Comparison of ENCODE assay signal across 19 cellular contexts in genomic region chr2:208638059-208638458, GRCh38.
DNase-seq lines count a peak whose midpoint lies in the region; ATAC-seq, FAIRE-seq and TF ChIP-seq lines count a peak whose summit lies in the region.
"Had no signal": no experiment of that assay in that cellular context is flagged by ENCODE, and none has a peak within 500 bp of the region (broad histone marks: within the 10 kb centered on the region; RNA-seq: fewer than 3 reads in every experiment).

No MANE protein-coding gene starts in this region.

- RAD21 ChIA-PET in GM12878 (lab: Charles Lee; ENCODE audit: unreplicated experiment) = no interaction called here

- H3K9me3 ChIP-seq in breast epithelium (no peaks in the 10 kb centered on the region), GM12878 (replicated peaks; ENCODE audit: control insufficient read depth, insufficient read depth, low read length) (no peaks in the 10 kb centered on the region), ovary (no peaks in the 10 kb centered on the region)
- H3K9me3 ChIP-seq: lower lobe of right lung, tibial nerve had no signal

- peak; percentile 18 for DNase-seq in MCF 10A (ENCODE audit: unreplicated experiment)
- no peak for DNase-seq in breast epithelium (ENCODE audit: low spot score in 2 of 2)
- no peak for DNase-seq in GM12878 (ENCODE audit: low read depth, low spot score)
- no peak for DNase-seq in NCI-H2081 treated with DMSO at 0.1 percent for 48 hours (lab: John Stamatoyannopoulos, UW)
- DNase-seq in foreskin melanocyte = no peak
- no peak for DNase-seq in ovary
- DNase-seq in KG1 (lab: John Stamatoyannopoulos, UW) = no peak
- DNase-seq: activated CD8-positive, alpha-beta T cell treated with anti-CD3 and anti-CD28 coated beads for 36 hours; activated gamma-delta T cell treated with Interleukin-2 at 50 U/mL for 16 hours; hippocampal formation; lower lobe of right lung; NCI-H1092 treated with DMSO at 0.1 percent for 48 hours; NCI-H510A treated with DMSO at 0.1 percent for 48 hours had no signal

- no peak for TF ChIP-seq POLR2A in breast epithelium (IDR thresholded peaks at IDR 0.05)
- TF ChIP-seq POLR2A in GM12878 (IDR thresholded peaks at IDR 0.05; ENCODE audit: low read depth, low read length) = no peak
- TF ChIP-seq POLR2A in ovary (IDR thresholded peaks at IDR 0.05) = no peak

- H3K36me3 ChIP-seq in breast epithelium = no peaks in the 10 kb centered on the region
- no peaks in the 10 kb centered on the region for H3K36me3 ChIP-seq in GM12878 (ENCODE audit: control insufficient read depth in 2 of 2, insufficient read depth in 2 of 2, low read length in 1 of 2)
- H3K36me3 ChIP-seq in ovary = no peaks in the 10 kb centered on the region
- H3K36me3 ChIP-seq: lower lobe of right lung, tibial nerve had no signal

- SMC1A ChIA-PET in GM12878 (lab: Charles Lee; ENCODE audit: uncharacterized antibody, unreplicated experiment) = interaction anchor here (1.1 kb wide), 1 partner anchor 11 kb away, joined by 3 read pairs; no protein-coding TSS in a partner anchor

- H3K27ac Mint-ChIP-seq in MCF 10A (ENCODE audit: low read depth, unreplicated experiment) = no peak overlapping the region
- H3K27ac Mint-ChIP-seq: activated CD8-positive, alpha-beta T cell treated with anti-CD3 and anti-CD28 coated beads for 36 hours; brain; T-helper 1 cell treated with Interleukin-12 subunit alpha and Interleukin-12 subunit beta and Interleukin-4 antibody, amounts not matched to agents 30 μg/mL and 1 μg/mL, for 36 hours had no signal

- ATAC-seq in HG02981 (IDR thresholded peaks at IDR 0.05; ENCODE audit: unreplicated experiment) = peak; percentile 75
- ATAC-seq in GM12878 = peak; percentile 50; the same call in 1 of the 3 replicates
- ATAC-seq: activated CD8-positive, alpha-beta T cell treated with anti-CD3 and anti-CD28 coated beads for 36 hours; lower lobe of right lung had no signal

- H3K4me1 Mint-ChIP-seq in MCF 10A (ENCODE audit: insufficient read depth, unreplicated experiment) = no peaks in the 10 kb centered on the region
- H3K4me1 Mint-ChIP-seq: brain had no signal

- in situ Hi-C loops in GM12878 (cut with MboI) = no loop called here

- TF ChIP-seq CTCF in MCF 10A (IDR thresholded peaks at IDR 0.05; ENCODE audit: unreplicated experiment) (no peak), breast epithelium (IDR thresholded peaks at IDR 0.05) (no peak), GM12878 (IDR thresholded peaks at IDR 0.05 in 2 of 3, conservative IDR thresholded peaks at IDR 0.05 in 1 of 3; ENCODE audit: control insufficient read depth in 2 of 3, extremely low read depth in 1 of 3, insufficient read depth in 1 of 3, low read depth in 3 of 3, low read length in 3 of 3) (no peak), ovary (IDR thresholded peaks at IDR 0.05) (no peak)

- H3K9ac ChIP-seq in GM12878 (ENCODE audit: control insufficient read depth, insufficient read depth, low read length) = no peak overlapping the region

- H3K27me3 Mint-ChIP-seq in MCF 10A (ENCODE audit: insufficient read depth, unreplicated experiment) = no peaks in the 10 kb centered on the region
- H3K27me3 Mint-ChIP-seq: activated CD8-positive, alpha-beta T cell treated with anti-CD3 and anti-CD28 coated beads for 36 hours; brain had no signal

- intact Hi-C loops in MCF 10A (cut with micrococcal nuclease) = no loop called here
- intact Hi-C loops in breast epithelium (cut with DNase I; ENCODE audit: low total_unique reads) = no loop called here
- intact Hi-C loops in GM12878 (cut with micrococcal nuclease; ENCODE audit: unreplicated experiment) = no loop called here
- intact Hi-C loops in ovary (cut with DNase I) = no loop called here

- no peaks in the 10 kb centered on the region for H4K20me1 ChIP-seq in GM12878 (ENCODE audit: control insufficient read depth, insufficient read depth)

- H3K4me3 ChIP-seq in breast epithelium (no peak overlapping the region), GM12878 (no peak overlapping the region), ovary (no peak overlapping the region)
- H3K4me3 ChIP-seq: lower lobe of right lung, tibial nerve had no signal

- no peak overlapping the region for H2AFZ ChIP-seq in GM12878 (ENCODE audit: control insufficient read depth, low read depth, low read length)

- no peaks in the 10 kb centered on the region for H3K79me2 ChIP-seq in GM12878 (ENCODE audit: control insufficient read depth, insufficient read depth, low read length)

- CTCF ChIA-PET in MCF 10A (lab: Yijun Ruan, JAX) = interaction anchor here (0.7 kb wide), 1 partner anchor 942 kb away, joined by 3 read pairs; no protein-coding TSS in a partner anchor
- CTCF ChIA-PET in GM12878 (lab: Yijun Ruan, JAX) = no interaction called here

- H3K36me3 Mint-ChIP-seq in MCF 10A (ENCODE audit: insufficient read depth, unreplicated experiment) = no peaks in the 10 kb centered on the region
- H3K36me3 Mint-ChIP-seq: brain had no signal

- no peak for TF ChIP-seq EP300 in GM12878 (IDR thresholded peaks at IDR 0.05; ENCODE audit: borderline replicate concordance in 1 of 2, control insufficient read depth in 1 of 2, low read depth in 2 of 2, low read length in 2 of 2)
- no peak for TF ChIP-seq EP300 in ovary (IDR thresholded peaks at IDR 0.05)

- BruUV-seq in MCF 10A (replicated peaks; lab: Mats Ljungman, UMichigan) (no TSS peak), GM12878 (replicated peaks; lab: Mats Ljungman, UMichigan) (no TSS peak)

- no peak for FAIRE-seq in GM12878 (lab: Jason Lieb, UNC)
- FAIRE-seq: GM19239, HTR-8/SVneo had no signal

- H3K4me1 ChIP-seq in breast epithelium = no peaks in the 10 kb centered on the region
- no peaks in the 10 kb centered on the region for H3K4me1 ChIP-seq in GM12878 (ENCODE audit: control insufficient read depth, insufficient read depth, low read length)
- H3K4me1 ChIP-seq in ovary (ENCODE audit: insufficient read depth) = no peaks in the 10 kb centered on the region
- H3K4me1 ChIP-seq: lower lobe of right lung, tibial nerve had no signal

- H3K9me3 Mint-ChIP-seq in MCF 10A (ENCODE audit: unreplicated experiment) = no peaks in the 10 kb centered on the region
- H3K9me3 Mint-ChIP-seq: activated CD8-positive, alpha-beta T cell treated with anti-CD3 and anti-CD28 coated beads for 36 hours had no signal

- H3K27me3 ChIP-seq in breast epithelium (no peaks in the 10 kb centered on the region), GM12878 (replicated peaks in 1 of 2; ENCODE audit: control insufficient read depth in 2 of 2, insufficient read depth in 2 of 2, low read length in 1 of 2) (no peaks in the 10 kb centered on the region), ovary (no peaks in the 10 kb centered on the region)
- H3K27me3 ChIP-seq: tibial nerve had no signal

- TF ChIP-seq RAD21 in GM12878 (IDR thresholded peaks at IDR 0.05; ENCODE audit: insufficient read depth, low read depth, low read length) = no peak

- H3K27ac ChIP-seq in breast epithelium = no peak overlapping the region
- H3K27ac ChIP-seq in GM12878 (ENCODE audit: control insufficient read depth, insufficient read depth) = no peak overlapping the region
- no peak overlapping the region for H3K27ac ChIP-seq in ovary
- H3K27ac ChIP-seq: lower lobe of right lung, tibial nerve had no signal

- H3K4me2 ChIP-seq in GM12878 (ENCODE audit: control insufficient read depth, insufficient read depth) = no peak overlapping the region

- POLR2A ChIA-PET in MCF 10A (lab: Yijun Ruan, JAX) = no interaction called here
- POLR2A ChIA-PET in GM12878 (lab: Charles Lee) = no interaction called here

- H3K4me3 Mint-ChIP-seq in MCF 10A (ENCODE audit: unreplicated experiment) = no peak overlapping the region
- H3K4me3 Mint-ChIP-seq: activated CD8-positive, alpha-beta T cell treated with anti-CD3 and anti-CD28 coated beads for 36 hours; brain; T-helper 1 cell treated with Interleukin-12 subunit alpha and Interleukin-12 subunit beta and Interleukin-4 antibody, amounts not matched to agents 30 μg/mL and 1 μg/mL, for 36 hours had no signal

TF ChIP-seq in GM12878, 131 proteins besides CTCF, POLR2A, EP300 and RAD21 (continues in another document):
- no peak for TF ChIP-seq BHLHE40 (IDR thresholded peaks at IDR 0.05; ENCODE audit: borderline replicate concordance in 1 of 2, low read depth in 2 of 2, low read length in 1 of 2)
- no peak for TF ChIP-seq ESRRA (IDR thresholded peaks at IDR 0.05; ENCODE audit: low read length)
- no peak for TF ChIP-seq ATF2 (IDR thresholded peaks at IDR 0.05; ENCODE audit: low read length)
- no peak for TF ChIP-seq IRF3 (IDR thresholded peaks at IDR 0.05)
- no peak for TF ChIP-seq NR2C2 (IDR thresholded peaks at IDR 0.05; ENCODE audit: borderline replicate concordance, control insufficient read depth, insufficient read length, low read depth)
- TF ChIP-seq ELK1 (IDR thresholded peaks at IDR 0.05; ENCODE audit: low read depth, low read length) = no peak
- no peak for TF ChIP-seq MXI1 (IDR thresholded peaks at IDR 0.05; ENCODE audit: low read depth, low read length)
